In the genomic region with DNA sequence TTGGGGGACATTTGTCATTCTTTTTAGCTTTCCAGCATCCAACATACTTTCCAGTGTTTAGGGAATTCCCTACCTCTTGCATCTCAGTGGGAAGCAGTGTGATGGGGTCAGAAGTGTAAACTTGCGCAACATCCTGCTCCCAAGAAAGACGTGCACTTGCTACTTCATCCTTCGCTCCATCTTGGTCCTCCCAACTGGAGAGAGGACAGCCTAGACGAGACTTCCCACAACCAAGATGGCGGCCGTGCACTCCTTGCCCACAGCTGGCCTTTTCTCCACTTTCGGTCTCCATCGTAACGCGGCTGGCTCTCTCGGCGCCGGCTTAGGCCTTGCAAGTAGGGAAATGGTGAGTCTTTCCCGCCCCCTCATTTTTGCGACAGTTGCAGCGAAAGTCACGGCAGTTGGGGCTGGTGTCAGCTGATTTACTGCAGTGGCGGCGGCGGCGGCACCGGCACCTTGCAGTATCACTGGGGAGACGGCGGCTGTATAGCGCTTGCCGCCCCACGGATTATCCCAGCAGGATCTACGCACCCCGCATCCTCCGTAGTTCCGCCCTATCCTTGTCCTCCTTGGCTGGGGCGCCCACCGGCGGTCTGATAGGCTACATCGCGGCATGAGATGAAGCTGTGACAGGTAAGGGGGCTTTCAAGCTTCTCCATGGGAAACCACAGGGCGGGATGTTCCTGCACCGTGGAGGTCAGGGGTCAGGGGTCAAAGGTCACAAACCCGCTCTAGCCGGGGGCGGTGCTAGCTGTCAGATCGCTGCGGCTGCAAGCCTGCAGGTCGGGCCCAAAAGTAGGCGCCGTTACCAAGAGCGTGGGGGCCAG, we compare ENCODE assay signal across 1 cellular context.
TF ChIP-seq lines count a peak whose summit lies in the region.

A gene (plus strand): TSS at position 416 of the 827 bp plus-strand sequence. CDS start 21,157 bp downstream, outside the sequence.

TF ChIP-seq in HEK293, 187 proteins besides CTCF, POLR2A, EP300 and RAD21 (continued from another document and continues in another):
- TF ChIP-seq, protein P1, sequence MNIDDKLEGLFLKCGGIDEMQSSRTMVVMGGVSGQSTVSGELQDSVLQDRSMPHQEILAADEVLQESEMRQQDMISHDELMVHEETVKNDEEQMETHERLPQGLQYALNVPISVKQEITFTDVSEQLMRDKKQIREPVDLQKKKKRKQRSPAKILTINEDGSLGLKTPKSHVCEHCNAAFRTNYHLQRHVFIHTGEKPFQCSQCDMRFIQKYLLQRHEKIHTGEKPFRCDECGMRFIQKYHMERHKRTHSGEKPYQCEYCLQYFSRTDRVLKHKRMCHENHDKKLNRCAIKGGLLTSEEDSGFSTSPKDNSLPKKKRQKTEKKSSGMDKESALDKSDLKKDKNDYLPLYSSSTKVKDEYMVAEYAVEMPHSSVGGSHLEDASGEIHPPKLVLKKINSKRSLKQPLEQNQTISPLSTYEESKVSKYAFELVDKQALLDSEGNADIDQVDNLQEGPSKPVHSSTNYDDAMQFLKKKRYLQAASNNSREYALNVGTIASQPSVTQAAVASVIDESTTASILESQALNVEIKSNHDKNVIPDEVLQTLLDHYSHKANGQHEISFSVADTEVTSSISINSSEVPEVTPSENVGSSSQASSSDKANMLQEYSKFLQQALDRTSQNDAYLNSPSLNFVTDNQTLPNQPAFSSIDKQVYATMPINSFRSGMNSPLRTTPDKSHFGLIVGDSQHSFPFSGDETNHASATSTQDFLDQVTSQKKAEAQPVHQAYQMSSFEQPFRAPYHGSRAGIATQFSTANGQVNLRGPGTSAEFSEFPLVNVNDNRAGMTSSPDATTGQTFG (tag by site-specific recombination; IDR thresholded peaks at IDR 0.05; ENCODE audit: borderline replicate concordance), result no peak
- TF ChIP-seq ZSCAN23 (tag by site-specific recombination; IDR thresholded peaks at IDR 0.05) (no peak), KLF7 (tag by site-specific recombination; IDR thresholded peaks at IDR 0.05; ENCODE audit: borderline replicate concordance) (0 out of 2 replicates have a peak, but pooled peaks have one; percentile 35), ZFP69B (tag by site-specific recombination; IDR thresholded peaks at IDR 0.05) (no peak), OVOL3 (tag by site-specific recombination; IDR thresholded peaks at IDR 0.05) (no peak; the same call in 1 of the 2 replicates), ZFP3 (tag by site-specific recombination; IDR thresholded peaks at IDR 0.05; ENCODE audit: low read depth) (no peak), SP3 (tag by site-specific recombination; IDR thresholded peaks at IDR 0.05) (peak; percentile 86), ZNF292 (tag by site-specific recombination; IDR thresholded peaks at IDR 0.05; ENCODE audit: borderline replicate concordance, low read depth) (no peak), ZNF155 (tag by site-specific recombination; IDR thresholded peaks at IDR 0.05) (no peak), FEZF1 (tag by site-specific recombination; IDR thresholded peaks at IDR 0.05) (peak; percentile 96), ZNF311 (tag by site-specific recombination; IDR thresholded peaks at IDR 0.05; ENCODE audit: borderline replicate concordance) (no peak), ZNF433 (tag by site-specific recombination; IDR thresholded peaks at IDR 0.05; ENCODE audit: low read depth) (no peak), ZEB2 (tag by site-specific recombination; IDR thresholded peaks at IDR 0.05) (0 out of 2 replicates have a peak, but pooled peaks have one; percentile 39), ZNF112 (tag by site-specific recombination; IDR thresholded peaks at IDR 0.05) (no peak), ZNF776 (tag by site-specific recombination; IDR thresholded peaks at IDR 0.05; ENCODE audit: borderline replicate concordance) (no peak), ZNF24 (tag by site-specific recombination; IDR thresholded peaks at IDR 0.05) (0 out of 2 replicates have a peak, but pooled peaks have one; percentile 43), ZFP37 (tag by site-specific recombination; IDR thresholded peaks at IDR 0.05) (peak; percentile 68), ZNF416 (tag by site-specific recombination; IDR thresholded peaks at IDR 0.05) (no peak), ZNF214 (tag by site-specific recombination; IDR thresholded peaks at IDR 0.05; ENCODE audit: borderline replicate concordance) (no peak), KLF1 (tag by site-specific recombination; IDR thresholded peaks at IDR 0.05) (peak; percentile 37; the same call in 1 of the 2 replicates), EGR2 (tag by site-specific recombination; IDR thresholded peaks at IDR 0.05; ENCODE audit: low read depth) (peak; percentile 37; the same call in 1 of the 2 replicates), ZNF48 (tag by site-specific recombination; IDR thresholded peaks at IDR 0.05) (no peak), ZFP41 (tag by site-specific recombination; IDR thresholded peaks at IDR 0.05; ENCODE audit: borderline replicate concordance) (no peak), ZNF549 (tag by site-specific recombination; IDR thresholded peaks at IDR 0.05) (no peak), ZSCAN16 (tag by site-specific recombination; IDR thresholded peaks at IDR 0.05) (no peak), ZNF140 (tag by site-specific recombination; IDR thresholded peaks at IDR 0.05) (no peak), MYNN (tag by site-specific recombination; IDR thresholded peaks at IDR 0.05; ENCODE audit: borderline replicate concordance) (no peak), ZNF19 (tag by site-specific recombination; IDR thresholded peaks at IDR 0.05; ENCODE audit: low read depth) (no peak), ZNF2 (tag by site-specific recombination; IDR thresholded peaks at IDR 0.05) (0 out of 2 replicates have a peak, but pooled peaks have one; percentile 28), ZNF266 (tag by site-specific recombination; IDR thresholded peaks at IDR 0.05; ENCODE audit: low read depth) (no peak), ZNF654 (tag by site-specific recombination; IDR thresholded peaks at IDR 0.05; ENCODE audit: low read depth) (no peak), ZNF529 (tag by site-specific recombination; IDR thresholded peaks at IDR 0.05; ENCODE audit: insufficient replicate concordance) (no peak), ZNF548 (tag by site-specific recombination; IDR thresholded peaks at IDR 0.05) (no peak)
- TF ChIP-seq, protein P2, sequence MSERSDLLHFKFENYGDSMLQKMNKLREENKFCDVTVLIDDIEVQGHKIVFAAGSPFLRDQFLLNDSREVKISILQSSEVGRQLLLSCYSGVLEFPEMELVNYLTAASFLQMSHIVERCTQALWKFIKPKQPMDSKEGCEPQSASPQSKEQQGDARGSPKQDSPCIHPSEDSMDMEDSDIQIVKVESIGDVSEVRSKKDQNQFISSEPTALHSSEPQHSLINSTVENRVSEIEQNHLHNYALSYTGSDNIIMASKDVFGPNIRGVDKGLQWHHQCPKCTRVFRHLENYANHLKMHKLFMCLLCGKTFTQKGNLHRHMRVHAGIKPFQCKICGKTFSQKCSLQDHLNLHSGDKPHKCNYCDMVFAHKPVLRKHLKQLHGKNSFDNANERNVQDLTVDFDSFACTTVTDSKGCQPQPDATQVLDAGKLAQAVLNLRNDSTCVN (tag by site-specific recombination; optimal IDR thresholded peaks at IDR 0.05), result peak; percentile 14
- TF ChIP-seq, protein P3, sequence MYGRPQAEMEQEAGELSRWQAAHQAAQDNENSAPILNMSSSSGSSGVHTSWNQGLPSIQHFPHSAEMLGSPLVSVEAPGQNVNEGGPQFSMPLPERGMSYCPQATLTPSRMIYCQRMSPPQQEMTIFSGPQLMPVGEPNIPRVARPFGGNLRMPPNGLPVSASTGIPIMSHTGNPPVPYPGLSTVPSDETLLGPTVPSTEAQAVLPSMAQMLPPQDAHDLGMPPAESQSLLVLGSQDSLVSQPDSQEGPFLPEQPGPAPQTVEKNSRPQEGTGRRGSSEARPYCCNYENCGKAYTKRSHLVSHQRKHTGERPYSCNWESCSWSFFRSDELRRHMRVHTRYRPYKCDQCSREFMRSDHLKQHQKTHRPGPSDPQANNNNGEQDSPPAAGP (tag by site-specific recombination; IDR thresholded peaks at IDR 0.05), result 0 out of 2 replicates have a peak, but pooled peaks have one; percentile 19
- TF ChIP-seq, protein P4, sequence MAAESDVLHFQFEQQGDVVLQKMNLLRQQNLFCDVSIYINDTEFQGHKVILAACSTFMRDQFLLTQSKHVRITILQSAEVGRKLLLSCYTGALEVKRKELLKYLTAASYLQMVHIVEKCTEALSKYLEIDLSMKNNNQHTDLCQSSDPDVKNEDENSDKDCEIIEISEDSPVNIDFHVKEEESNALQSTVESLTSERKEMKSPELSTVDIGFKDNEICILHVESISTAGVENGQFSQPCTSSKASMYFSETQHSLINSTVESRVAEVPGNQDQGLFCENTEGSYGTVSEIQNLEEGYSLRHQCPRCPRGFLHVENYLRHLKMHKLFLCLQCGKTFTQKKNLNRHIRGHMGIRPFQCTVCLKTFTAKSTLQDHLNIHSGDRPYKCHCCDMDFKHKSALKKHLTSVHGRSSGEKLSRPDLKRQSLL (tag by site-specific recombination; IDR thresholded peaks at IDR 0.05), result peak; percentile 94
- TF ChIP-seq, protein P5, sequence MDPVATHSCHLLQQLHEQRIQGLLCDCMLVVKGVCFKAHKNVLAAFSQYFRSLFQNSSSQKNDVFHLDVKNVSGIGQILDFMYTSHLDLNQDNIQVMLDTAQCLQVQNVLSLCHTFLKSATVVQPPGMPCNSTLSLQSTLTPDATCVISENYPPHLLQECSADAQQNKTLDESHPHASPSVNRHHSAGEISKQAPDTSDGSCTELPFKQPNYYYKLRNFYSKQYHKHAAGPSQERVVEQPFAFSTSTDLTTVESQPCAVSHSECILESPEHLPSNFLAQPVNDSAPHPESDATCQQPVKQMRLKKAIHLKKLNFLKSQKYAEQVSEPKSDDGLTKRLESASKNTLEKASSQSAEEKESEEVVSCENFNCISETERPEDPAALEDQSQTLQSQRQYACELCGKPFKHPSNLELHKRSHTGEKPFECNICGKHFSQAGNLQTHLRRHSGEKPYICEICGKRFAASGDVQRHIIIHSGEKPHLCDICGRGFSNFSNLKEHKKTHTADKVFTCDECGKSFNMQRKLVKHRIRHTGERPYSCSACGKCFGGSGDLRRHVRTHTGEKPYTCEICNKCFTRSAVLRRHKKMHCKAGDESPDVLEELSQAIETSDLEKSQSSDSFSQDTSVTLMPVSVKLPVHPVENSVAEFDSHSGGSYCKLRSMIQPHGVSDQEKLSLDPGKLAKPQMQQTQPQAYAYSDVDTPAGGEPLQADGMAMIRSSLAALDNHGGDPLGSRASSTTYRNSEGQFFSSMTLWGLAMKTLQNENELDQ (tag by site-specific recombination; IDR thresholded peaks at IDR 0.05; ENCODE audit: low read depth), result no peak
- TF ChIP-seq, protein P6, sequence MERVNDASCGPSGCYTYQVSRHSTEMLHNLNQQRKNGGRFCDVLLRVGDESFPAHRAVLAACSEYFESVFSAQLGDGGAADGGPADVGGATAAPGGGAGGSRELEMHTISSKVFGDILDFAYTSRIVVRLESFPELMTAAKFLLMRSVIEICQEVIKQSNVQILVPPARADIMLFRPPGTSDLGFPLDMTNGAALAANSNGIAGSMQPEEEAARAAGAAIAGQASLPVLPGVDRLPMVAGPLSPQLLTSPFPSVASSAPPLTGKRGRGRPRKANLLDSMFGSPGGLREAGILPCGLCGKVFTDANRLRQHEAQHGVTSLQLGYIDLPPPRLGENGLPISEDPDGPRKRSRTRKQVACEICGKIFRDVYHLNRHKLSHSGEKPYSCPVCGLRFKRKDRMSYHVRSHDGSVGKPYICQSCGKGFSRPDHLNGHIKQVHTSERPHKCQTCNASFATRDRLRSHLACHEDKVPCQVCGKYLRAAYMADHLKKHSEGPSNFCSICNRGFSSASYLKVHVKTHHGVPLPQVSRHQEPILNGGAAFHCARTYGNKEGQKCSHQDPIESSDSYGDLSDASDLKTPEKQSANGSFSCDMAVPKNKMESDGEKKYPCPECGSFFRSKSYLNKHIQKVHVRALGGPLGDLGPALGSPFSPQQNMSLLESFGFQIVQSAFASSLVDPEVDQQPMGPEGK (tag by site-specific recombination; IDR thresholded peaks at IDR 0.05), result peak; percentile 65
- TF ChIP-seq, protein P7, sequence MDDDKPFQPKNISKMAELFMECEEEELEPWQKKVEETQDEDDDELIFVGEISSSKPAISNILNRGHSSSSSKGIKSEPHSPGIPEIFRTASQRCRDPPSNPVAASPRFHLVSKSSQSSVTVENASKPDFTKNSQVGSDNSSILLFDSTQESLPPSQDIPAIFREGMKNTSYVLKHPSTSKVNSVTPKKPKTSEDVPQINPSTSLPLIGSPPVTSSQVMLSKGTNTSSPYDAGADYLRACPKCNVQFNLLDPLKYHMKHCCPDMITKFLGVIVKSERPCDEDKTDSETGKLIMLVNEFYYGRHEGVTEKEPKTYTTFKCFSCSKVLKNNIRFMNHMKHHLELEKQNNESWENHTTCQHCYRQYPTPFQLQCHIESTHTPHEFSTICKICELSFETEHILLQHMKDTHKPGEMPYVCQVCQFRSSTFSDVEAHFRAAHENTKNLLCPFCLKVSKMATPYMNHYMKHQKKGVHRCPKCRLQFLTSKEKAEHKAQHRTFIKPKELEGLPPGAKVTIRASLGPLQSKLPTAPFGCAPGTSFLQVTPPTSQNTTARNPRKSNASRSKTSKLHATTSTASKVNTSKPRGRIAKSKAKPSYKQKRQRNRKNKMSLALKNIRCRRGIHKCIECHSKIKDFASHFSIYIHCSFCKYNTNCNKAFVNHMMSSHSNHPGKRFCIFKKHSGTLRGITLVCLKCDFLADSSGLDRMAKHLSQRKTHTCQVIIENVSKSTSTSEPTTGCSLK (tag by site-specific recombination; IDR thresholded peaks at IDR 0.05), result no peak
- TF ChIP-seq, protein P8, sequence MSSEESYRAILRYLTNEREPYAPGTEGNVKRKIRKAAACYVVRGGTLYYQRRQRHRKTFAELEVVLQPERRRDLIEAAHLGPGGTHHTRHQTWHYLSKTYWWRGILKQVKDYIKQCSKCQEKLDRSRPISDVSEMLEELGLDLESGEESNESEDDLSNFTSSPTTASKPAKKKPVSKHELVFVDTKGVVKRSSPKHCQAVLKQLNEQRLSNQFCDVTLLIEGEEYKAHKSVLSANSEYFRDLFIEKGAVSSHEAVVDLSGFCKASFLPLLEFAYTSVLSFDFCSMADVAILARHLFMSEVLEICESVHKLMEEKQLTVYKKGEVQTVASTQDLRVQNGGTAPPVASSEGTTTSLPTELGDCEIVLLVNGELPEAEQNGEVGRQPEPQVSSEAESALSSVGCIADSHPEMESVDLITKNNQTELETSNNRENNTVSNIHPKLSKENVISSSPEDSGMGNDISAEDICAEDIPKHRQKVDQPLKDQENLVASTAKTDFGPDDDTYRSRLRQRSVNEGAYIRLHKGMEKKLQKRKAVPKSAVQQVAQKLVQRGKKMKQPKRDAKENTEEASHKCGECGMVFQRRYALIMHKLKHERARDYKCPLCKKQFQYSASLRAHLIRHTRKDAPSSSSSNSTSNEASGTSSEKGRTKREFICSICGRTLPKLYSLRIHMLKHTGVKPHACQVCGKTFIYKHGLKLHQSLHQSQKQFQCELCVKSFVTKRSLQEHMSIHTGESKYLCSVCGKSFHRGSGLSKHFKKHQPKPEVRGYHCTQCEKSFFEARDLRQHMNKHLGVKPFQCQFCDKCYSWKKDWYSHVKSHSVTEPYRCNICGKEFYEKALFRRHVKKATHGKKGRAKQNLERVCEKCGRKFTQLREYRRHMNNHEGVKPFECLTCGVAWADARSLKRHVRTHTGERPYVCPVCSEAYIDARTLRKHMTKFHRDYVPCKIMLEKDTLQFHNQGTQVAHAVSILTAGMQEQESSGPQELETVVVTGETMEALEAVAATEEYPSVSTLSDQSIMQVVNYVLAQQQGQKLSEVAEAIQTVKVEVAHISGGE (tag by site-specific recombination; conservative IDR thresholded peaks at IDR 0.05; ENCODE audit: low read depth), result peak; percentile 44
